ENCODE assay signal across 1 cellular context in genomic region chr3:160633361-160634083, GRCh38.
TF ChIP-seq lines count a peak whose summit lies in the region.

No MANE protein-coding gene starts in this region.

TF ChIP-seq in H1, 55 proteins besides CTCF, POLR2A, EP300 and RAD21:
- TF ChIP-seq CTBP2 (IDR thresholded peaks at IDR 0.05; ENCODE audit: borderline replicate concordance, insufficient read depth, insufficient read length, low read length) (no peak), CHD1 (IDR thresholded peaks at IDR 0.05; ENCODE audit: low read depth, low read length) (no peak), SAP30 (IDR thresholded peaks at IDR 0.05; ENCODE audit: insufficient read depth, insufficient replicate concordance, low read length) (no peak)
